ENCODE assay signal across 20 cellular contexts in the genomic region with DNA sequence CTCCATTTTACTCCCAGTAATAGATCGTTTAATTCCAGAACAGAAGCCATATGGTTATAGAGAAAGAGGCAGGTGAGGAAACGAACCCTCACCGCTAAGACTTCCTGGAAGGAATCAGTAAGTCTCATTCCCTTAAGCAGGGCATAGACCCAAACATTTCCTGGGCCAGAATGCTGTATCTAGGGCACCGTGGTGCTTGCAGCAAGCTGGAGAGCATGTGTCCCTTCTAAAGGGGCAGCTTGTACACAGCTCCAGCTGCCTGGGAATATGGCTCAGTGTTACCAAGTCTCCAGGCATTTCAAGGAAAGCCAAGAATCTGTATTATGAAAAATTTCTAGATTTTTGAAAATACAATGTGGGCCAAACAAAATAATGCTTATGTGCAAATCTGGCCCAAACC.
DNase-seq lines count a peak whose midpoint lies in the region; ATAC-seq and TF ChIP-seq lines count a peak whose summit lies in the region.
"Had no signal": no experiment of that assay in that cellular context is flagged by ENCODE, and none has a peak within 500 bp of the region (broad histone marks: within the 10 kb centered on the region; RNA-seq: fewer than 3 reads in every experiment).

No MANE protein-coding gene starts in this region.

- H3K79me1 ChIP-seq in trophoblast cell (ENCODE audit: low read length): peaks cover 3% of the 10 kb centered on the region

- H4K91ac ChIP-seq in trophoblast cell (ENCODE audit: low read depth, low read length): no peak overlapping the region

- H3K9me3 ChIP-seq in ascending aorta (no peaks in the 10 kb centered on the region), left ventricle myocardium inferior (replicated peaks) (no peaks in the 10 kb centered on the region), skeletal muscle satellite cell (replicated peaks; ENCODE audit: low read length) (no peaks in the 10 kb centered on the region), trophoblast cell (ENCODE audit: insufficient read depth, low read depth, low read length) (no peaks in the 10 kb centered on the region)
- H3K9me3 ChIP-seq: BE2C, SJCRH30, suprapubic skin had no signal

- H3K9ac ChIP-seq in skeletal muscle satellite cell (ENCODE audit: low read depth, low read length) (peak overlapping the region; percentile 20), trophoblast cell (ENCODE audit: low read length) (no peak overlapping the region)

- peaks cover 0 to 19% of the 10 kb centered on the region in 2 donors for H3K4me1 ChIP-seq in ascending aorta
- peaks cover 78% of the 10 kb centered on the region for H3K4me1 ChIP-seq in left ventricle myocardium inferior
- peaks cover 66% of the 10 kb centered on the region for H3K4me1 ChIP-seq in skeletal muscle satellite cell (ENCODE audit: control insufficient read depth, insufficient read depth, low read length)
- peaks cover 8% of the 10 kb centered on the region in 2 experiments for H3K4me1 ChIP-seq in trophoblast cell (ENCODE audit: control insufficient read depth in 1 of 2, insufficient read depth in 2 of 2, low read length in 2 of 2)
- H3K4me1 ChIP-seq: BE2C, suprapubic skin had no signal

- H3K14ac ChIP-seq in trophoblast cell (ENCODE audit: low read length): no peak overlapping the region

- H2AK5ac ChIP-seq in trophoblast cell (ENCODE audit: low read length): no peak overlapping the region

- no CpG with 5 or more reads among the region's 4 CpGs for WGBS in trophoblast cell (ENCODE audit: extremely low coverage, insufficient coverage, insufficient read length)

- H3K27me3 ChIP-seq in ascending aorta (no peaks in the 10 kb centered on the region), left ventricle myocardium inferior (ENCODE audit: low read depth) (no peaks in the 10 kb centered on the region), skeletal muscle satellite cell (ENCODE audit: control insufficient read depth, insufficient read depth, low read length) (no peaks in the 10 kb centered on the region), trophoblast cell (ENCODE audit: insufficient read depth, low read length) (no peaks in the 10 kb centered on the region)
- H3K27me3 ChIP-seq: BE2C, SJCRH30, suprapubic skin had no signal

- H3K4me2 ChIP-seq in skeletal muscle satellite cell (ENCODE audit: low read length) (peak overlapping the region; percentile 69), trophoblast cell (ENCODE audit: low read length) (no peak overlapping the region)

- H3K23ac ChIP-seq in trophoblast cell (ENCODE audit: low read length): no peak overlapping the region

- H3K18ac ChIP-seq in trophoblast cell (ENCODE audit: low read length): no peak overlapping the region

- TF ChIP-seq CTCF in ascending aorta (IDR thresholded peaks at IDR 0.05) (no peak), left ventricle myocardium inferior (IDR thresholded peaks at IDR 0.05; ENCODE audit: borderline replicate concordance) (no peak)

- H4K12ac ChIP-seq in trophoblast cell (ENCODE audit: low read depth, low read length): no peak overlapping the region

- H3K36me3 ChIP-seq in ascending aorta (no peaks in the 10 kb centered on the region), left ventricle myocardium inferior (no peaks in the 10 kb centered on the region), skeletal muscle satellite cell (ENCODE audit: insufficient read depth, low read length) (no peaks in the 10 kb centered on the region), trophoblast cell (ENCODE audit: control insufficient read depth in 1 of 2, insufficient read depth in 2 of 2, low read length in 2 of 2) (no peaks in the 10 kb centered on the region)
- H3K36me3 ChIP-seq: BE2C, SJCRH30, suprapubic skin had no signal

- no peak overlapping the region for H2BK120ac ChIP-seq in trophoblast cell (ENCODE audit: insufficient read depth, low read length, poor library complexity)

- no peak for ATAC-seq in HG03571 (IDR thresholded peaks at IDR 0.05; ENCODE audit: unreplicated experiment)
- ATAC-seq: activated CD4-positive, alpha-beta T cell treated with anti-CD3 and anti-CD28 coated beads for 36 hours had no signal

- H3K27ac ChIP-seq in ascending aorta (peak overlapping the region; percentile 43 to 70), left ventricle myocardium inferior (replicated peaks) (peak overlapping the region; percentile 67), trophoblast cell (ENCODE audit: low read depth, low read length) (no peak overlapping the region)
- H3K27ac ChIP-seq: SJCRH30, suprapubic skin had no signal

- no peaks in the 10 kb centered on the region for H3K79me2 ChIP-seq in trophoblast cell (ENCODE audit: control insufficient read depth, insufficient read depth, low read length, poor library complexity)

- no peak overlapping the region for H4K8ac ChIP-seq in trophoblast cell (ENCODE audit: low read depth, low read length)

- in situ Hi-C loops in G401 (cut with HindIII; ENCODE audit: low sequenced_read_pairs): no loop called here

- H3K4ac ChIP-seq in trophoblast cell (ENCODE audit: low read depth, low read length): no peak overlapping the region

- no peak overlapping the region for H2BK5ac ChIP-seq in trophoblast cell (ENCODE audit: low read depth, low read length, poor library complexity)

- no peak overlapping the region for H2BK12ac ChIP-seq in trophoblast cell (ENCODE audit: low read length)

- no peak overlapping the region for H2AFZ ChIP-seq in trophoblast cell (ENCODE audit: insufficient read depth, low read length, poor library complexity)

- peak; percentile 97 for DNase-seq in G401 (ENCODE audit: low spot score)
- DNase-seq in ascending aorta (ENCODE audit: low spot score in 2 of 2): no peak
- no peak for DNase-seq in left ventricle myocardium inferior
- DNase-seq in trophoblast cell: no peak
- no peak for DNase-seq in NCI-H1048 (lab: John Stamatoyannopoulos, UW)
- no peak for DNase-seq in NCI-H146 treated with DMSO at 0.1 percent for 48 hours (lab: John Stamatoyannopoulos, UW; ENCODE audit: unreplicated experiment)
- DNase-seq: activated CD4-positive, alpha-beta T cell treated with anti-CD3 and anti-CD28 coated beads for 36 hours; activated effector memory CD4-positive, alpha-beta T cell treated with anti-CD3 and anti-CD28 coated beads, Interleukin-2, amount 50 U/mL, for 16 hours; BE2C; dermis blood vessel endothelial cell; DMS153; glutamatergic neuron; MV-4-11; NCI-H2081 treated with DMSO at 0.1 percent for 48 hours; NCI-H524 treated with DMSO at 0.1 percent for 48 hours; SJCRH30; stimulated activated CD4-positive, alpha-beta T cell treated with anti-CD3 and anti-CD28 coated beads, Interleukin-1b, Interleukin-23, amount 100 ng/mL, for 48 hours had no signal

- H3K4me3 ChIP-seq in ascending aorta (peak overlapping the region in 1 of 2 donors; percentile 39), left ventricle myocardium inferior (peak overlapping the region; percentile 47), skeletal muscle satellite cell (ENCODE audit: low read length) (peak overlapping the region; percentile 7), trophoblast cell (ENCODE audit: low read depth, low read length) (no peak overlapping the region)
- H3K4me3 ChIP-seq: SJCRH30, suprapubic skin had no signal

- intact Hi-C loops in ascending aorta (cut with DNase I): loop anchor here (5.0 kb wide), 3 partner anchors 71 to 259 kb away; no protein-coding TSS in a partner anchor
- intact Hi-C loops in left ventricle myocardium inferior (cut with micrococcal nuclease): no loop called here
